1 cellular context compared by ENCODE assay signal in genomic region chr11:121591405-121592033, GRCh38.
TF ChIP-seq lines count a peak whose summit lies in the region.

No MANE protein-coding gene starts in this region.

TF ChIP-seq in HepG2, 621 proteins besides CTCF, POLR2A, EP300 and RAD21 (continued from another document):
- TF ChIP-seq ZBED4 (CRISPR knock-in tag; IDR thresholded peaks at IDR 0.05; ENCODE audit: borderline replicate concordance): no peak
- no peak for TF ChIP-seq PBX2 (CRISPR knock-in tag; IDR thresholded peaks at IDR 0.05)
- no peak for TF ChIP-seq HOXD1 (CRISPR knock-in tag; IDR thresholded peaks at IDR 0.05)
- no peak for TF ChIP-seq ZNF543 (CRISPR knock-in tag; IDR thresholded peaks at IDR 0.05)
- TF ChIP-seq SIX4 (CRISPR knock-in tag; IDR thresholded peaks at IDR 0.05): no peak
- no peak for TF ChIP-seq PHF8 (CRISPR knock-in tag; IDR thresholded peaks at IDR 0.05)
- TF ChIP-seq ZNF678 (CRISPR knock-in tag; IDR thresholded peaks at IDR 0.05): no peak
- no peak for TF ChIP-seq ZNF724P (CRISPR knock-in tag; IDR thresholded peaks at IDR 0.05; ENCODE audit: borderline replicate concordance)
- TF ChIP-seq GLI4 (CRISPR knock-in tag; IDR thresholded peaks at IDR 0.05; ENCODE audit: borderline replicate concordance): no peak
- no peak for TF ChIP-seq ZFP36 (IDR thresholded peaks at IDR 0.05; ENCODE audit: borderline replicate concordance, low read depth, low read length, partially characterized antibody)
- TF ChIP-seq KLF16 (CRISPR knock-in tag; IDR thresholded peaks at IDR 0.05): no peak
- TF ChIP-seq BCL6 (CRISPR knock-in tag; IDR thresholded peaks at IDR 0.05): no peak
- TF ChIP-seq SMC3 (IDR thresholded peaks at IDR 0.05; ENCODE audit: low read length): peak; percentile 70
- no peak for TF ChIP-seq HOXA7 (CRISPR knock-in tag; IDR thresholded peaks at IDR 0.05)
- no peak for TF ChIP-seq ZNF318 (CRISPR knock-in tag; IDR thresholded peaks at IDR 0.05)
- TF ChIP-seq ZNF550 (CRISPR knock-in tag; IDR thresholded peaks at IDR 0.05; ENCODE audit: borderline replicate concordance): no peak
- no peak for TF ChIP-seq DR1 (CRISPR knock-in tag; IDR thresholded peaks at IDR 0.05)
- TF ChIP-seq ELK4 (CRISPR knock-in tag; IDR thresholded peaks at IDR 0.05; ENCODE audit: borderline replicate concordance): no peak
- TF ChIP-seq CREB1 (IDR thresholded peaks at IDR 0.05): no peak
- no peak for TF ChIP-seq CREB1 (CRISPR knock-in tag; IDR thresholded peaks at IDR 0.05)
- TF ChIP-seq ZNF567 (CRISPR knock-in tag; IDR thresholded peaks at IDR 0.05; ENCODE audit: borderline replicate concordance): no peak
- TF ChIP-seq ZNF816 (CRISPR knock-in tag; IDR thresholded peaks at IDR 0.05; ENCODE audit: borderline replicate concordance): 0 out of 2 replicates have a peak, but pooled peaks have one; percentile 35
- TF ChIP-seq BRF2 (CRISPR knock-in tag; IDR thresholded peaks at IDR 0.05): no peak
